Comparison of ENCODE assay signal across 1 cellular context in the genomic region with DNA sequence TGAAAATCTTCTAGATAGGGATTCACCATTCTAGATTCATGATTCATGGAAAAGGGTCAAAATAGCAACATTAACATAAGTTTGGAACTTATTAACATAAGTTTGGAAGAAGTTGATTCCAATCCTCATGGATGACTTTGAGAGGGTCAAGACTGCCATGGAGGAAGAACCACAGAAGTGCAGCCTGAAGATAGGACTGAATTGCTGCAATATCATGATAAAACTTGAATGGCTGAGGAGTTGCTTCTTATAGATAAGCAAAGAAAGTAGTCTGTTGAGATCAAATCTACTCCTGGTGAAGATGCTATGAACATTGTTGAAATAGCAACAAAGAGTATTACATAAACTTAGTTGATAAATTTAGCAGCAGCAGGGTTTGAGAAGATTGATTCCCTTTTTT.
TF ChIP-seq lines count a peak whose summit lies in the region.

No MANE protein-coding gene starts in this region.

TF ChIP-seq in K562, 482 proteins besides CTCF, POLR2A, EP300 and RAD21 (continued from another document):
- TF ChIP-seq RCOR1 (IDR thresholded peaks at IDR 0.05; ENCODE audit: borderline replicate concordance in 1 of 2, low read depth in 2 of 2, low read length in 2 of 2) = 0 out of 4 replicates have a peak, but pooled peaks of 1 of the 2 experiments have one; percentile 6
- 0 out of 2 replicates have a peak, but pooled peaks have one; percentile 18 for TF ChIP-seq FOXM1 (IDR thresholded peaks at IDR 0.05; ENCODE audit: low read depth)
- TF ChIP-seq FOXM1 (CRISPR knock-in tag; IDR thresholded peaks at IDR 0.05; ENCODE audit: low read depth) = no peak
- no peak for TF ChIP-seq TCF7 (IDR thresholded peaks at IDR 0.05; ENCODE audit: borderline replicate concordance)
- peak; percentile 72 for TF ChIP-seq TEAD4 (IDR thresholded peaks at IDR 0.05; ENCODE audit: low read length)
- no peak for TF ChIP-seq TEAD4 (CRISPR knock-in tag; IDR thresholded peaks at IDR 0.05; ENCODE audit: borderline replicate concordance)
- peak; percentile 37; the same call in 1 of the 2 replicates for TF ChIP-seq ARID1B (IDR thresholded peaks at IDR 0.05)
- TF ChIP-seq PTTG1 (tag; IDR thresholded peaks at IDR 0.05; ENCODE audit: low read depth) = no peak
- no peak for TF ChIP-seq BACH1 (tag; IDR thresholded peaks at IDR 0.05)
